Comparison of ENCODE assay signal across 8 cellular contexts in the genomic region with DNA sequence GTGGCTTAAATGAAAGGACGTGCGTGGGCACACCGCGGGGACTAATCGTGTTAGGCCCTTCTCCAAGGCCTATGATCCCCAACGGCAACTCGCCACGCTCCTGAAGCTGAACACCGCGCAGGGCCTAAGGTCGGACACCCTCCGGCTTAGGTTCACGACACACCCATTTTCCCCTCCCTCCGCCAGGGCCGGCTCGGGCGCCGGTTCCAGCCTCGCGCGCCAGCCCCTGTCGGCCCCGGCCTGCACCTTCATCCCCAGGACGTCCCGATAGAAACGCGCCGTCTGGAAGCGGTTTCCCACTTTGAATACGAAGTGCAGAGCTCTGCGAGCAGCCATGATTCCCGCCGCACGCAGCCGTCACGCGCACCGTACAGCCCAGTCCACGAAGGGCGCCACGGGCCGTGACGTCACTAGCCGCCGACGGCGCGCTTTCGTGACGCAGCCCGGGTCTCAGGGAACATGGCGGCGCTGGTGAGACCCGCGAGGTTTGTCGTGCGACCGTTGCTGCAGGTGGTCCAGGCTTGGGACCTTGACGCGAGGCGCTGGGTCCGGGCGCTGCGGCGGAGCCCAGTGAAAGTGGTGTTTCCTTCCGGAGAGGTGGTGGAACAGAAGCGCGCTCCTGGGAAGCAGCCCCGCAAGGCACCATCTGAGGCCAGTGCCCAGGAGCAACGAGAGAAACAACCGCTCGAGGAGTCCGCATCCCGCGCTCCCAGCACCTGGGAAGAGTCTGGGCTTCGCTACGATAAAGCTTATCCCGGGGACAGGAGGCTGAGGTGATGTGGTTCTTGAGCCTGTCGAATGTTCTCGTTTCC. TPM values are rescaled to one million over a fixed set of nuclear protein-coding genes. Genes with fewer than 3 reads are reported as not detected.
DNase-seq lines count a peak whose midpoint lies in the region; ATAC-seq and TF ChIP-seq lines count a peak whose summit lies in the region.

A gene with protein sequence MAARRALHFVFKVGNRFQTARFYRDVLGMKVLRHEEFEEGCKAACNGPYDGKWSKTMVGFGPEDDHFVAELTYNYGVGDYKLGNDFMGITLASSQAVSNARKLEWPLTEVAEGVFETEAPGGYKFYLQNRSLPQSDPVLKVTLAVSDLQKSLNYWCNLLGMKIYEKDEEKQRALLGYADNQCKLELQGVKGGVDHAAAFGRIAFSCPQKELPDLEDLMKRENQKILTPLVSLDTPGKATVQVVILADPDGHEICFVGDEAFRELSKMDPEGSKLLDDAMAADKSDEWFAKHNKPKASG (minus strand): TSS at position 361 of the 812 bp plus-strand sequence. CDS start 25 bp downstream, at position 336.
A gene with protein sequence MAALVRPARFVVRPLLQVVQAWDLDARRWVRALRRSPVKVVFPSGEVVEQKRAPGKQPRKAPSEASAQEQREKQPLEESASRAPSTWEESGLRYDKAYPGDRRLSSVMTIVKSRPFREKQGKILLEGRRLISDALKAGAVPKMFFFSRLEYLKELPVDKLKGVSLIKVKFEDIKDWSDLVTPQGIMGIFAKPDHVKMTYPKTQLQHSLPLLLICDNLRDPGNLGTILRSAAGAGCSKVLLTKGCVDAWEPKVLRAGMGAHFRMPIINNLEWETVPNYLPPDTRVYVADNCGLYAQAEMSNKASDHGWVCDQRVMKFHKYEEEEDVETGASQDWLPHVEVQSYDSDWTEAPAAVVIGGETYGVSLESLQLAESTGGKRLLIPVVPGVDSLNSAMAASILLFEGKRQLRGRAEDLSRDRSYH (plus strand): TSS at position 434 of the 812 bp plus-strand sequence. CDS start 26 bp downstream, at position 460.

- no peaks in the 10 kb centered on the region for H3K9me3 ChIP-seq in SK-N-SH
- H3K9me3 ChIP-seq in thoracic aorta, result no peaks in the 10 kb centered on the region

- CTCF ChIA-PET in HEK293T (lab: Yijun Ruan, JAX) (interaction anchor here (1.1 to 1.9 kb wide), 2 partner anchors 97 to 215 kb away, joined by 3 to 5 read pairs; partner anchors contain the start of gene TIMM22), SK-N-SH (lab: Yijun Ruan, JAX) (interaction anchor here (0.6 to 3.1 kb wide), 8 partner anchors 12 to 274 kb away, joined by 3 to 18 read pairs (median 5); partner anchors contain the start of genes GEMIN4, NXN and TIMM22)

- peak; percentile 36 for DNase-seq in GM04503 (ENCODE audit: low read depth)
- DNase-seq in HEK293T (ENCODE audit: extremely low spot score), result peak; percentile 96
- peak; percentile 81 for DNase-seq in MV-4-11 (lab: John Stamatoyannopoulos, UW)
- DNase-seq in SK-N-SH, result peak; percentile 97
- peak; percentile 95 to 97 for DNase-seq in activated naive CD4-positive, alpha-beta T cell treated with anti-CD3 and anti-CD28 coated beads, Interleukin-2, amount 50 U/mL, for 72 hours (ENCODE audit: low spot score in 2 of 2)
- peak; percentile 96 for DNase-seq in glutamatergic neuron
- peak; percentile 98 for DNase-seq in osteocyte (ENCODE audit: extremely low spot score, unreplicated experiment)
- peak; percentile 81 for DNase-seq in thoracic aorta (ENCODE audit: low spot score)

- peaks cover 20 to 25% of the 10 kb centered on the region in 2 donors for H3K36me3 Mint-ChIP-seq in activated naive CD4-positive, alpha-beta T cell treated with anti-CD3 and anti-CD28 coated beads, Interleukin-2, amount 50 U/mL, for 72 hours
- H3K36me3 Mint-ChIP-seq in glutamatergic neuron (ENCODE audit: unreplicated experiment) (peaks cover 1% of the 10 kb centered on the region), osteocyte (ENCODE audit: unreplicated experiment) (peaks cover 12% of the 10 kb centered on the region)

- H3K27ac Mint-ChIP-seq in activated naive CD4-positive, alpha-beta T cell treated with anti-CD3 and anti-CD28 coated beads, Interleukin-2, amount 50 U/mL, for 72 hours, result peak within 1 kb of the TSS; percentile 93 to 95
- H3K27ac Mint-ChIP-seq in glutamatergic neuron (ENCODE audit: unreplicated experiment), result peak within 1 kb of the TSS; percentile 88
- H3K27ac Mint-ChIP-seq in osteocyte (ENCODE audit: unreplicated experiment), result peak within 1 kb of the TSS; percentile 92

- WGBS in SK-N-SH (ENCODE audit: low lambda C conversion rate), result under 1% methylated on average over 21 of the region's 80 CpGs

- peak within 1 kb of the TSS; percentile 75 for H3K9ac ChIP-seq in SK-N-SH

- no peaks in the 10 kb centered on the region for H3K9me2 ChIP-seq in SK-N-SH

- H3K4me1 Mint-ChIP-seq in glutamatergic neuron (ENCODE audit: low read depth, unreplicated experiment) (peaks cover 6% of the 10 kb centered on the region), osteocyte (ENCODE audit: unreplicated experiment) (peaks cover 27% of the 10 kb centered on the region)

- no peaks in the 10 kb centered on the region for H3K9me3 Mint-ChIP-seq in activated naive CD4-positive, alpha-beta T cell treated with anti-CD3 and anti-CD28 coated beads, Interleukin-2, amount 50 U/mL, for 72 hours
- peaks cover 18% of the 10 kb centered on the region for H3K9me3 Mint-ChIP-seq in glutamatergic neuron (ENCODE audit: unreplicated experiment)
- H3K9me3 Mint-ChIP-seq in osteocyte (ENCODE audit: unreplicated experiment), result no peaks in the 10 kb centered on the region

- H3K4me1 ChIP-seq in SK-N-SH (ENCODE audit: control insufficient read depth in 1 of 2, insufficient read depth in 2 of 2, low read depth in 1 of 2, low read length in 1 of 2) (peaks cover 9 to 15% of the 10 kb centered on the region in 2 experiments), thoracic aorta (ENCODE audit: control insufficient read depth in 1 of 2, low read depth in 2 of 2) (peaks cover 18 to 25% of the 10 kb centered on the region in 2 donors)

- TF ChIP-seq CTCF in SK-N-SH (IDR thresholded peaks at IDR 0.05) (no peak; the same call in 1 of the 2 replicates), glutamatergic neuron (IDR thresholded peaks at IDR 0.05; ENCODE audit: partially characterized antibody, unreplicated experiment) (peak; percentile 34), osteocyte (IDR thresholded peaks at IDR 0.05) (peak; percentile 22), thoracic aorta (IDR thresholded peaks at IDR 0.05) (peak; percentile 26)

- H3K36me3 ChIP-seq in SK-N-SH (replicated peaks in 1 of 2; ENCODE audit: control insufficient read depth in 1 of 2, insufficient read depth in 2 of 2, low read length in 1 of 2), result peaks cover 20 to 26% of the 10 kb centered on the region in 2 experiments
- peaks cover 15% of the 10 kb centered on the region for H3K36me3 ChIP-seq in thoracic aorta

- H3K27ac ChIP-seq in SK-N-SH (ENCODE audit: low read depth in 2 of 2, low read length in 1 of 2), result peak within 1 kb of the TSS; percentile 56 to 77
- H3K27ac ChIP-seq in thoracic aorta, result peak within 1 kb of the TSS; percentile 62 to 80

- peaks cover 6% of the 10 kb centered on the region for H3K27me3 Mint-ChIP-seq in glutamatergic neuron (ENCODE audit: unreplicated experiment)
- H3K27me3 Mint-ChIP-seq in osteocyte (ENCODE audit: unreplicated experiment), result no peaks in the 10 kb centered on the region

- no peak for TF ChIP-seq RAD21 in SK-N-SH (IDR thresholded peaks at IDR 0.05; ENCODE audit: low read length)

- peaks cover 3% of the 10 kb centered on the region for H3F3A ChIP-seq in SK-N-SH (replicated peaks; ENCODE audit: insufficient read depth)

- H3K4me2 ChIP-seq in SK-N-SH, result peak within 1 kb of the TSS; percentile 87

- H2AFZ ChIP-seq in SK-N-SH (ENCODE audit: low read depth), result peak within 1 kb of the TSS; percentile 81

- POLR2A ChIA-PET in HEK293T (lab: Yijun Ruan, JAX), result interaction anchor here (0.6 to 3.5 kb wide), 15 partner anchors 9 to 370 kb away, joined by 3 to 16 read pairs (median 4); partner anchors contain the start of genes GEMIN4, NXN and TIMM22
- POLR2A ChIA-PET in SK-N-SH (lab: Yijun Ruan, JAX), result interaction anchor here (0.6 to 1.4 kb wide), 6 partner anchors 9 to 198 kb away, joined by 3 to 8 read pairs (median 4); partner anchors contain the start of gene GEMIN4

- TF ChIP-seq EP300 in SK-N-SH (IDR thresholded peaks at IDR 0.05; ENCODE audit: borderline replicate concordance in 1 of 2, low read depth in 1 of 2, low read length in 1 of 2), result no peak

- H4K20me1 ChIP-seq in SK-N-SH (ENCODE audit: insufficient read depth), result no peaks in the 10 kb centered on the region

- H3K4me3 ChIP-seq in SK-N-SH (ENCODE audit: low read depth in 2 of 2, low read length in 1 of 2), result peak within 1 kb of the TSS; percentile 98 to 99
- peak within 1 kb of the TSS; percentile 82 for H3K4me3 ChIP-seq in thoracic aorta

- ATAC-seq in activated naive CD4-positive, alpha-beta T cell treated with anti-CD3 and anti-CD28 coated beads, Interleukin-2, amount 50 U/mL, for 72 hours, result peak; percentile 92 to 94
- peak; percentile 94 for ATAC-seq in thoracic aorta (ENCODE audit: insufficient number of reproducible peaks, low FRiP score, low read depth)

- H3K79me2 ChIP-seq in SK-N-SH (ENCODE audit: insufficient read depth), result peaks cover 65% of the 10 kb centered on the region

- H3K4me3 Mint-ChIP-seq in glutamatergic neuron (ENCODE audit: unreplicated experiment) (peak within 1 kb of the TSS; percentile 96), osteocyte (ENCODE audit: unreplicated experiment) (peak within 1 kb of the TSS; percentile 95)

- H3K27me3 ChIP-seq in SK-N-SH (ENCODE audit: insufficient read depth) (no peaks in the 10 kb centered on the region), thoracic aorta (replicated peaks; ENCODE audit: insufficient read depth) (no peaks in the 10 kb centered on the region)

TF ChIP-seq in HEK293T, 16 proteins besides CTCF, POLR2A, EP300 and RAD21 (continues in another document):
- TF ChIP-seq SUZ12 (IDR thresholded peaks at IDR 0.05) (no peak), CTBP1 (IDR thresholded peaks at IDR 0.05; ENCODE audit: borderline replicate concordance) (peak; percentile 28; the same call in 1 of the 2 replicates), SP1 (IDR thresholded peaks at IDR 0.05) (no peak)

TF ChIP-seq in SK-N-SH, 30 proteins besides CTCF, POLR2A, EP300 and RAD21 (continues in another document):
- TF ChIP-seq FOXM1 (IDR thresholded peaks at IDR 0.05; ENCODE audit: low read depth), result no peak
- TF ChIP-seq ELF1 (IDR thresholded peaks at IDR 0.05), result no peak
- peak; percentile 98 for TF ChIP-seq YY1 (IDR thresholded peaks at IDR 0.05; ENCODE audit: low read depth)

RNA-seq across cellular contexts. Expression of the first gene that starts in this region (rescaled TPM):
- 34.3 and 40.0 TPM in 2 replicates for polyA plus RNA-seq in SK-N-SH (2012; rRNA removed)
- polyA plus RNA-seq in SK-N-SH (2012; cell fraction: cytosol; rRNA removed), result 45.0 and 56.7 TPM in 2 replicates
- polyA plus RNA-seq in SK-N-SH (2012; cell fraction: nucleus; rRNA removed), result 26.1 and 46.1 TPM in 2 replicates
- total RNA-seq in activated naive CD4-positive, alpha-beta T cell treated with anti-CD3 and anti-CD28 coated beads, Interleukin-2, amount 50 U/mL, for 72 hours, result 10 to 100 TPM; 49.4 to 63.3 TPM
- total RNA-seq in glutamatergic neuron (ENCODE audit: unreplicated experiment) (80.1 TPM), osteocyte (51.3 and 63.4 TPM in 2 replicates), thoracic aorta (10 to 100 TPM; 28.7 to 47.4 TPM)

RNA-seq across cellular contexts. Expression of the second gene that starts in this region (rescaled TPM):
- polyA plus RNA-seq in SK-N-SH (2012; rRNA removed), result 16.4 and 17.4 TPM in 2 replicates
- 13.0 and 15.4 TPM in 2 replicates for polyA plus RNA-seq in SK-N-SH (2012; cell fraction: cytosol; rRNA removed)
- 14.5 and 16.5 TPM in 2 replicates for polyA plus RNA-seq in SK-N-SH (2012; cell fraction: nucleus; rRNA removed)
- 10 to 100 TPM; 23.2 to 28.5 TPM for total RNA-seq in activated naive CD4-positive, alpha-beta T cell treated with anti-CD3 and anti-CD28 coated beads, Interleukin-2, amount 50 U/mL, for 72 hours
- 11.8 TPM for total RNA-seq in glutamatergic neuron (ENCODE audit: unreplicated experiment)
- 10.4 and 11.6 TPM in 2 replicates for total RNA-seq in osteocyte
- total RNA-seq in thoracic aorta, result 10 to 100 TPM in 1 of 2 donors, 1 to 10 TPM in 1; 5.7 to 10.5 TPM

Comparison
In these comparisons a context has a peak if more than half of its experiments do, and no peak if none do; other contexts are left out.
1. Peak in every context shown above with its lines: DNase-seq, ATAC-seq, H3K4me3 ChIP-seq and H3K27ac ChIP-seq.
2. DNase-seq: peak in every context shown above with its lines; median percentile 98 in osteocyte; 97 in SK-N-SH; 96 in HEK293T; 96 in activated naive CD4-positive, alpha-beta T cell treated with anti-CD3 and anti-CD28 coated beads, Interleukin-2, amount 50 U/mL, for 72 hours; 96 in glutamatergic neuron; 81 in MV-4-11; 81 in thoracic aorta; 36 in GM04503.